In the genomic region with DNA sequence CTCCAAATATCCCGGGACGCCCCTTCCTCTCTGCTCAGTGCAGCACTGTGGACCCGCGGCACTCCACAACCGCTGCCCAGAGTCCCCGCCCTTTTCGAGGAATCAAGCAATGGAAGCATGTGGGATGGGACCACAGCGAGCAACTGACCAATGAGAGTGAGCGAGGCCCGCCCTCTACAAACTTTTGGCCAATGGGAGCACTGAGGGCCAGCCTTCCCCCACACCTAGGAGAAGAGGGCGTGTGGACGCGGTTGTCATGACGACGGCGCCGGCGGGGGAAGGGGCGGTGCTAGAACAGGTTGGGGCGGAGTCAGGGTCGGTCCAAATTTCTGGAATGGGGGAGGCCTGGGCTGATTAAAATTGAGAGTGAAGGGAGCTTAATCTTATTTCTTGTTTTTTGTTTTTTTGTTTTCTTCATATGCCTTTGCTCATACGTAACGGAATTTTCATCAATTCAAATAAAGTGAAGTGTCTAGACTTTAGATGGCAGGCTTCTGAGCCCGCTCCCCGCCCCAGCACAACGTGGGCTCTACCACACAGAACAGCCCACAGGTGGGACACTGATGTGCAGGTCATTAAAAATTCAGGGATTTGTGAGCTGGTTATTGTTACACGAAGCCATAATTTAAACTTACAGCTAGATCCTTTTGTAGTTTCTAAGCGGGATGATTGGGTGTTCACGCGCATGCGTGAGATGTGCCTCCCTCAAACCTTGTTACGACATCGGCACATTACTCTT, we compare ENCODE assay signal across 8 cellular contexts. TPM values are rescaled to one million over a fixed set of nuclear protein-coding genes. Genes with fewer than 3 reads are reported as not detected.
A peak's percentile ranks its signal among the peaks of the same experiment; 100 is the strongest.
DNase-seq lines count a peak whose midpoint lies in the region; ATAC-seq, FAIRE-seq and TF ChIP-seq lines count a peak whose summit lies in the region.

A gene (minus strand): TSS at position 84 of the 739 bp plus-strand sequence. CDS start 200 bp downstream, outside the sequence.

- TF ChIP-seq CTCF in AG09309 (IDR thresholded peaks at IDR 0.05; ENCODE audit: control insufficient read depth, insufficient read depth, low read depth, low read length, missing control alignments): no peak
- no peak for TF ChIP-seq CTCF in lower lobe of right lung (IDR thresholded peaks at IDR 0.05)

- H3K27me3 ChIP-seq in lower lobe of right lung (ENCODE audit: low read depth): peaks cover 77% of the 10 kb centered on the region

- H3K27ac ChIP-seq in lower lobe of right lung: peak within 1 kb of the TSS; percentile 36

- H3K4me3 ChIP-seq in AG09309 (ENCODE audit: control insufficient read depth, low read depth, low read length): peak within 1 kb of the TSS; percentile 76
- peak within 1 kb of the TSS; percentile 51 for H3K4me3 ChIP-seq in lower lobe of right lung

- peaks cover 7% of the 10 kb centered on the region for H3K4me1 ChIP-seq in lower lobe of right lung

- H3K27ac Mint-ChIP-seq in effector memory CD8-positive, alpha-beta T cell: peak within 1 kb of the TSS in 1 of 2 donors; percentile 80

- H3K36me3 Mint-ChIP-seq in effector memory CD8-positive, alpha-beta T cell (ENCODE audit: insufficient read depth): peaks cover 7% of the 10 kb centered on the region

- ATAC-seq in effector memory CD8-positive, alpha-beta T cell (replicated peaks): peak; percentile 61
- peak; percentile 98 to 99 for ATAC-seq in lower lobe of right lung

- peaks cover 10 to 11% of the 10 kb centered on the region in 2 donors for H3K4me1 Mint-ChIP-seq in effector memory CD8-positive, alpha-beta T cell (ENCODE audit: low read depth in 2 of 2)

- H3K9me3 ChIP-seq in lower lobe of right lung: no peaks in the 10 kb centered on the region

- peak within 1 kb of the TSS; percentile 40 to 41 for H3K4me3 Mint-ChIP-seq in effector memory CD8-positive, alpha-beta T cell

- H3K27me3 Mint-ChIP-seq in effector memory CD8-positive, alpha-beta T cell: peaks cover 53 to 79% of the 10 kb centered on the region in 2 donors

- intact Hi-C loops in lower lobe of right lung (cut with DNase I): no loop called here

- H3K9me3 Mint-ChIP-seq in effector memory CD8-positive, alpha-beta T cell: peaks cover 0 to 3% of the 10 kb centered on the region in 2 donors

- FAIRE-seq in GM19239 (lab: Jason Lieb, UNC): peak; percentile 93

- H3K36me3 ChIP-seq in lower lobe of right lung: no peaks in the 10 kb centered on the region

- peak; percentile 86 for DNase-seq in AG09309 (ENCODE audit: low read depth)
- DNase-seq in GM19239 (ENCODE audit: insufficient read length, low spot score): peak; percentile 97
- peak; percentile 100 for DNase-seq in HK-2 (ENCODE audit: unreplicated experiment)
- DNase-seq in NCI-H748 (lab: John Stamatoyannopoulos, UW; ENCODE audit: unreplicated experiment): peak; percentile 99
- peak; percentile 78 to 81 for DNase-seq in activated CD4-positive, alpha-beta T cell treated with anti-CD3 and anti-CD28 coated beads, Interleukin-2, amount 50 U/mL, for 48 hours
- DNase-seq in effector memory CD8-positive, alpha-beta T cell: peak; percentile 25 to 35 (median 29)
- DNase-seq in lower lobe of right lung: peak; percentile 94
- peak; percentile 76 to 89 for DNase-seq in stimulated activated CD4-positive, alpha-beta T cell treated with anti-CD3 and anti-CD28 coated beads, Interleukin-4, amount 100 ng/mL, for 48 hours (ENCODE audit: low read depth in 2 of 2)

RNA-seq across cellular contexts. Expression of the gene that starts here (rescaled TPM):
- total RNA-seq in lower lobe of right lung: 12.8 TPM

Comparison
In these comparisons a context has a peak if more than half of its experiments do, and no peak if none do; other contexts are left out.
1. Peak in every context shown above with its lines: DNase-seq, ATAC-seq, H3K4me3 ChIP-seq and H3K27ac ChIP-seq.
2. DNase-seq: peak in every context shown above with its lines; median percentile 100 in HK-2; 99 in NCI-H748; 97 in GM19239; 94 in lower lobe of right lung; 86 in AG09309; 82 in stimulated activated CD4-positive, alpha-beta T cell treated with anti-CD3 and anti-CD28 coated beads, Interleukin-4, amount 100 ng/mL, for 48 hours; 80 in activated CD4-positive, alpha-beta T cell treated with anti-CD3 and anti-CD28 coated beads, Interleukin-2, amount 50 U/mL, for 48 hours; 29 in effector memory CD8-positive, alpha-beta T cell.